Comparison of ENCODE assay signal across 8 cellular contexts in the genomic region with DNA sequence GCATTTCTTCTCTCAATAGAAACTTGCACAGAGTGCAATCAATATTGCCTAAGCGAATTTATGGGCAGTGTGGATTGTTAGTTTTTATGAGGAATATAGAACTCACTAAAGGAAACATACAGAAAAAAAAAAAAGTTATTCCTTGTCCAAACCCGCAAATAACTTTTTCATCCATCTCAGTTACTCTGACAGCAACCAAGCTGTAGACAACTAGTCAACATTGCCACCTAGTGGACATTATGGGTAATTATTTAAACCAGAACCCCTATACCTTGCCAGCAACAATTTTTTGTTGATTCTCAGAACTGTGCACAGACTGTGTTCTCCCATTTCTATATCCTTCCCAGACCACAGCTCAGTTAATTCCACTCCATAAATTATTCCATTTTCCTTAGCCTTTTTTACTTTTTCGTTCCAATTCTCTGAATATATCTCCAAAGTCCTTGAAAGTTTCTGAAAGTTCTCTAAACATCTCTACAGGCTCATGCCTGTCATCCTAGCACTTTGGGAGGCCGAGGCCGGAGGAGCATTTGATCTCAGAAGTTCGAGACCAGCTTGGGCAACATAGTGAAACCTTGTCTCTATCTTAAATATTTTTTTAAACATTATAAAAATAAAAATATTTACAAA.
DNase-seq lines count a peak whose midpoint lies in the region; TF ChIP-seq lines count a peak whose summit lies in the region.

No MANE protein-coding gene starts in this region.

- no peaks in the 10 kb centered on the region for H3K27me3 ChIP-seq in SU-DHL-6 (ENCODE audit: low read length)

- no peaks in the 10 kb centered on the region for H3K79me2 ChIP-seq in SU-DHL-6 (ENCODE audit: insufficient read depth, low read length)

- TF ChIP-seq CTCF in GM12872 (IDR thresholded peaks at IDR 0.05; ENCODE audit: insufficient read depth, low read depth, low read length), result peak; percentile 65
- TF ChIP-seq CTCF in LNCaP clone FGC (IDR thresholded peaks at IDR 0.05; ENCODE audit: control insufficient read depth, extremely low read depth, insufficient read depth), result peak; percentile 65
- peak; percentile 44 for TF ChIP-seq CTCF in SU-DHL-6 (IDR thresholded peaks at IDR 0.05; ENCODE audit: insufficient read depth, low read length, poor library complexity, severe bottlenecking)
- TF ChIP-seq CTCF in retinal pigment epithelial cell (conservative IDR thresholded peaks at IDR 0.05; ENCODE audit: low read depth, low read length), result peak; percentile 67

- no peak overlapping the region for H3K4me3 ChIP-seq in LNCaP clone FGC (ENCODE audit: low read depth, low read length)
- H3K4me3 ChIP-seq in SU-DHL-6 (ENCODE audit: insufficient read depth, low read length, poor library complexity, severe bottlenecking), result no peak overlapping the region
- H3K4me3 ChIP-seq in retinal pigment epithelial cell (ENCODE audit: low read length), result no peak overlapping the region

- H3K9me2 ChIP-seq in SU-DHL-6 (replicated peaks; ENCODE audit: insufficient read depth, low read length), result no peaks in the 10 kb centered on the region

- no peak overlapping the region for H3K9ac ChIP-seq in SU-DHL-6 (ENCODE audit: low read length)

- H2AFZ ChIP-seq in SU-DHL-6 (ENCODE audit: low read depth, low read length, severe bottlenecking), result no peak overlapping the region

- no peaks in the 10 kb centered on the region for H3F3A ChIP-seq in SU-DHL-6 (ENCODE audit: insufficient read depth)

- H3K36me3 Mint-ChIP-seq in T-helper 2 cell treated with Interferon-gamma antibody and Interleukin-4, amounts not matched to agents 5 μg/mL and 100 μg/mL, for 36 hours (ENCODE audit: low read depth), result no peaks in the 10 kb centered on the region

- no peaks in the 10 kb centered on the region; the same call in 1 of the 2 replicates for H3K9me3 ChIP-seq in SU-DHL-6 (ENCODE audit: insufficient read depth, low read length)

- no peaks in the 10 kb centered on the region for H4K20me1 ChIP-seq in SU-DHL-6 (ENCODE audit: low read depth, low read length)

- DNase-seq in AG20443 (ENCODE audit: low spot score) (peak; percentile 66), LNCaP clone FGC (ENCODE audit: low read depth) (no peak), fibroblast of the conjunctiva (ENCODE audit: low read depth) (peak; percentile 49), retinal pigment epithelial cell (ENCODE audit: low read depth) (no peak)
- no peak for DNase-seq in stimulated activated CD4-positive, alpha-beta T cell treated with anti-CD3 and anti-CD28 coated beads, Interleukin-4, amount 100 ng/mL, for 24 hours
- no peak for DNase-seq in T-helper 2 cell treated with Interferon-gamma antibody and Interleukin-4, amounts not matched to agents 5 μg/mL and 100 μg/mL, for 36 hours (ENCODE audit: low spot score)

- H3K4me1 Mint-ChIP-seq in T-helper 2 cell treated with Interferon-gamma antibody and Interleukin-4, amounts not matched to agents 5 μg/mL and 100 μg/mL, for 36 hours (ENCODE audit: low read depth), result peaks cover 7% of the 10 kb centered on the region

- peaks cover 55% of the 10 kb centered on the region for H3K27me3 Mint-ChIP-seq in T-helper 2 cell treated with Interferon-gamma antibody and Interleukin-4, amounts not matched to agents 5 μg/mL and 100 μg/mL, for 36 hours (ENCODE audit: low read depth)

- peaks cover 10% of the 10 kb centered on the region for H3K9me3 Mint-ChIP-seq in T-helper 2 cell treated with Interferon-gamma antibody and Interleukin-4, amounts not matched to agents 5 μg/mL and 100 μg/mL, for 36 hours

- H3K4me3 Mint-ChIP-seq in T-helper 2 cell treated with Interferon-gamma antibody and Interleukin-4, amounts not matched to agents 5 μg/mL and 100 μg/mL, for 36 hours, result no peak overlapping the region

- no peaks in the 10 kb centered on the region for H3K36me3 ChIP-seq in SU-DHL-6 (ENCODE audit: low read length)

- no peak overlapping the region for H3K4me2 ChIP-seq in SU-DHL-6 (ENCODE audit: low read depth, low read length, poor library complexity, severe bottlenecking)

- H3K27ac Mint-ChIP-seq in T-helper 2 cell treated with Interferon-gamma antibody and Interleukin-4, amounts not matched to agents 5 μg/mL and 100 μg/mL, for 36 hours, result no peak overlapping the region

- no peak overlapping the region for H3K27ac ChIP-seq in SU-DHL-6 (ENCODE audit: low read depth, low read length)

Comparison
In these comparisons a context has a peak if more than half of its experiments do, and no peak if none do; other contexts are left out.
1. DNase-seq: peak in AG20443 (single experiment) and fibroblast of the conjunctiva (single experiment); none in LNCaP clone FGC (single experiment), retinal pigment epithelial cell (single experiment), stimulated activated CD4-positive, alpha-beta T cell treated with anti-CD3 and anti-CD28 coated beads, Interleukin-4, amount 100 ng/mL, for 24 hours (single experiment) and T-helper 2 cell treated with Interferon-gamma antibody and Interleukin-4, amounts not matched to agents 5 μg/mL and 100 μg/mL, for 36 hours (single experiment).
2. Peak in every context shown above with its lines, with median percentiles within 50 percentile points of each other: CTCF ChIP-seq.